Comparison of ENCODE assay signal across 18 cellular contexts in genomic region chr3:127168271-127168670, GRCh38. TPM values are rescaled to one million over a fixed set of nuclear protein-coding genes. Genes with fewer than 3 reads are reported as not detected.
DNase-seq lines count a peak whose midpoint lies in the region; ATAC-seq and TF ChIP-seq lines count a peak whose summit lies in the region.
"Had no signal": no experiment of that assay in that cellular context is flagged by ENCODE, and none has a peak within 500 bp of the region (broad histone marks: within the 10 kb centered on the region; RNA-seq: fewer than 3 reads in every experiment).

No MANE protein-coding gene starts in this region.

- ATAC-seq in Right ventricle myocardium inferior (peak; percentile 89), Right ventricle myocardium superior (ENCODE audit: poor library complexity) (peak; percentile 98), gastroesophageal sphincter (no peak), GM21390 (IDR thresholded peaks at IDR 0.05; ENCODE audit: unreplicated experiment) (no peak)
- ATAC-seq: GM12878 had no signal

- WGBS in spleen, 5 donors, result 52 to 66% (median 55%) methylated on average over 6 of the region's 6 CpGs
- 33% methylated on average over 2 of the region's 6 CpGs; no CpG with 5 or more reads in 1 of the 2 donors for WGBS in gastroesophageal sphincter (ENCODE audit: low coverage in 1 of 2), 2 donors

- TF ChIP-seq CTCF in BE2C (IDR thresholded peaks at IDR 0.05; ENCODE audit: low read depth, low read length) (no peak), spleen (IDR thresholded peaks at IDR 0.05 in 8 of 11, conservative IDR thresholded peaks at IDR 0.05 in 3 of 11) (no peak), gastroesophageal sphincter (IDR thresholded peaks at IDR 0.05) (no peak)

- H3K27ac ChIP-seq in spleen (no peak overlapping the region), gastroesophageal sphincter (no peak overlapping the region)

- H3K36me3 ChIP-seq in BE2C (no peaks in the 10 kb centered on the region), spleen (no peaks in the 10 kb centered on the region), gastroesophageal sphincter (no peaks in the 10 kb centered on the region)
- H3K36me3 ChIP-seq: HAP-1 had no signal

- H3K4me3 ChIP-seq in BE2C (ENCODE audit: low read depth, low read length) (no peak overlapping the region), spleen (no peak overlapping the region), gastroesophageal sphincter (no peak overlapping the region)
- H3K4me3 ChIP-seq: GM12878, HAP-1 had no signal

- TF ChIP-seq POLR2A in spleen (IDR thresholded peaks at IDR 0.05) (no peak), gastroesophageal sphincter (IDR thresholded peaks at IDR 0.05) (no peak)

- no peak for TF ChIP-seq EP300 in gastroesophageal sphincter (IDR thresholded peaks at IDR 0.05)

- H3K27me3 ChIP-seq in BE2C, result no peaks in the 10 kb centered on the region
- H3K27me3 ChIP-seq in spleen (replicated peaks in 1 of 7), result peaks cover 0 to 59% (median 0%) of the 10 kb centered on the region in 7 donors
- H3K27me3 ChIP-seq in gastroesophageal sphincter, result peaks cover 70% of the 10 kb centered on the region

- no peak for DNase-seq in Right ventricle myocardium inferior (ENCODE audit: missing footprints)
- no peak for DNase-seq in cardiac septum (ENCODE audit: low spot score)
- DNase-seq in Right ventricle myocardium superior, result peak; percentile 75
- peak; percentile 73 for DNase-seq in myocyte (ENCODE audit: low read depth)
- no peak for DNase-seq in BE2C
- no peak for DNase-seq in spleen
- DNase-seq: COR-L47; Karpas-422; NCI-H1417; NCI-H2081; NCI-H69; NK-92 treated with Interleukin-12 subunit alpha and Interleukin-12 subunit beta, amount 100 ng/mL, for 24 hours had no signal

- H3K9me3 ChIP-seq in BE2C, result no peaks in the 10 kb centered on the region
- H3K9me3 ChIP-seq in spleen, result no peaks in the 10 kb centered on the region
- H3K9me3 ChIP-seq in gastroesophageal sphincter, result no peaks in the 10 kb centered on the region
- H3K9me3 ChIP-seq: HAP-1 had no signal

- H3K4me1 ChIP-seq in BE2C (peaks cover 34% of the 10 kb centered on the region), spleen (peaks cover 0 to 10% (median 4%) of the 10 kb centered on the region in 6 donors), gastroesophageal sphincter (peaks cover 0 to 6% (median 0%) of the 10 kb centered on the region in 3 donors)
- H3K4me1 ChIP-seq: HAP-1 had no signal

- intact Hi-C loops in Right ventricle myocardium inferior (cut with DNase I), result no loop called here
- intact Hi-C loops in cardiac septum (cut with DNase I), result loop anchor here (2.0 kb wide), 1 partner anchor 29 kb away; no protein-coding TSS in a partner anchor
- intact Hi-C loops in Right ventricle myocardium superior (cut with DNase I), result no loop called here
- intact Hi-C loops in spleen (cut with DNase I; ENCODE audit: low total_unique reads), result no loop called here

RNA-seq across cellular contexts. Expression of gene PRR23E, which starts 24.7 kb away (rescaled TPM):
- not detected for total RNA-seq in Right ventricle myocardium inferior
- total RNA-seq in cardiac septum, result not detected
- not detected for total RNA-seq in Right ventricle myocardium superior
- total RNA-seq in myocyte, result not detected in 2 replicates
- not detected for polyA plus RNA-seq in myocyte (2012)
- not detected for polyA plus RNA-seq in BE2C (2012; ENCODE audit: insufficient read depth, insufficient read length, low read depth)
- not detected for total RNA-seq in spleen
- polyA plus RNA-seq in spleen, result not detected
- total RNA-seq in gastroesophageal sphincter, result not detected
- total RNA-seq: A172, GM12878 had no signal
- polyA plus RNA-seq: CD14-positive monocyte, GM12878 had no signal

Comparison
In these comparisons a context has a peak if more than half of its experiments do, and no peak if none do; other contexts are left out.
1. DNase-seq: peak in Right ventricle myocardium superior (single experiment) and myocyte (single experiment); none in Right ventricle myocardium inferior (single experiment), cardiac septum (single experiment), BE2C (single experiment) and spleen (single experiment).
2. ATAC-seq: peak in Right ventricle myocardium inferior (single experiment) and Right ventricle myocardium superior (single experiment); none in gastroesophageal sphincter (single experiment) and GM21390 (single experiment).